1 cellular context compared by ENCODE assay signal in the genomic region with DNA sequence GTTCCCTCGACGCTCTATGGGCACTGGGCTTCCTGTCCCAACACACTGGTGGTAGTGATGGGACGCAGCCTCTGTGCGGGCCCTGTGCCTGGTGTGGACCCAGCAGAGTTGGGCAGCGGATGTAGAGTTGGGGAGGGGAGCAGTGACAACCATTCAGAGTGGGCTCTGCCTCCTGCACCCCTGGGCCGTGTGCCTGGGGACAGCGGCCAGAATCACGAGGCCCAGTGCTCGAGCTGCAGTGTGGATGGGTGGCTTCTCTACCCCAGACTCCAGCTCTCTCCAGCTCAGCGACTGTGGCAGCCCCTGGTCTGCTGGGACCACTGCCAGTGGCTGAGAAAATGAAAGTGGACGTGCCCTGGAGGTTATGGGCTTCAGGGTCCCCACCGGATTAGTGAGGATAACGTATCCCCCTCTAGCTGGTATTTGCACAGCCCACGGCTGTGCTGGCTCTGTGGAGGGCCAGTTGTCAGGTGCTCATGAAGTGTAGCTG.
TF ChIP-seq lines count a peak whose summit lies in the region.

No MANE protein-coding gene starts in this region.

TF ChIP-seq in H1, 55 proteins besides CTCF, POLR2A, EP300 and RAD21:
- TF ChIP-seq SIN3A (conservative IDR thresholded peaks at IDR 0.05 in 1 of 2, IDR thresholded peaks at IDR 0.05 in 1 of 2; ENCODE audit: low read depth in 1 of 2, low read length in 2 of 2) (no peak), SAP30 (IDR thresholded peaks at IDR 0.05; ENCODE audit: insufficient read depth, insufficient replicate concordance, low read length) (no peak), EZH2 (IDR thresholded peaks at IDR 0.05; ENCODE audit: low read depth, low read length, severe bottlenecking) (no peak), TEAD4 (IDR thresholded peaks at IDR 0.05; ENCODE audit: low read depth, low read length) (no peak), CREB1 (IDR thresholded peaks at IDR 0.05) (no peak), NRF1 (IDR thresholded peaks at IDR 0.05; ENCODE audit: low read depth, low read length) (no peak), RFX5 (IDR thresholded peaks at IDR 0.05; ENCODE audit: borderline replicate concordance, low read depth, low read length) (no peak), RXRA (IDR thresholded peaks at IDR 0.05; ENCODE audit: insufficient read depth, low read depth, low read length) (no peak), BRCA1 (IDR thresholded peaks at IDR 0.05; ENCODE audit: low read depth, low read length) (no peak), HDAC2 (IDR thresholded peaks at IDR 0.05; ENCODE audit: borderline replicate concordance in 1 of 2, low read depth in 2 of 2, low read length in 2 of 2) (no peak)
- TF ChIP-seq, protein P1, sequence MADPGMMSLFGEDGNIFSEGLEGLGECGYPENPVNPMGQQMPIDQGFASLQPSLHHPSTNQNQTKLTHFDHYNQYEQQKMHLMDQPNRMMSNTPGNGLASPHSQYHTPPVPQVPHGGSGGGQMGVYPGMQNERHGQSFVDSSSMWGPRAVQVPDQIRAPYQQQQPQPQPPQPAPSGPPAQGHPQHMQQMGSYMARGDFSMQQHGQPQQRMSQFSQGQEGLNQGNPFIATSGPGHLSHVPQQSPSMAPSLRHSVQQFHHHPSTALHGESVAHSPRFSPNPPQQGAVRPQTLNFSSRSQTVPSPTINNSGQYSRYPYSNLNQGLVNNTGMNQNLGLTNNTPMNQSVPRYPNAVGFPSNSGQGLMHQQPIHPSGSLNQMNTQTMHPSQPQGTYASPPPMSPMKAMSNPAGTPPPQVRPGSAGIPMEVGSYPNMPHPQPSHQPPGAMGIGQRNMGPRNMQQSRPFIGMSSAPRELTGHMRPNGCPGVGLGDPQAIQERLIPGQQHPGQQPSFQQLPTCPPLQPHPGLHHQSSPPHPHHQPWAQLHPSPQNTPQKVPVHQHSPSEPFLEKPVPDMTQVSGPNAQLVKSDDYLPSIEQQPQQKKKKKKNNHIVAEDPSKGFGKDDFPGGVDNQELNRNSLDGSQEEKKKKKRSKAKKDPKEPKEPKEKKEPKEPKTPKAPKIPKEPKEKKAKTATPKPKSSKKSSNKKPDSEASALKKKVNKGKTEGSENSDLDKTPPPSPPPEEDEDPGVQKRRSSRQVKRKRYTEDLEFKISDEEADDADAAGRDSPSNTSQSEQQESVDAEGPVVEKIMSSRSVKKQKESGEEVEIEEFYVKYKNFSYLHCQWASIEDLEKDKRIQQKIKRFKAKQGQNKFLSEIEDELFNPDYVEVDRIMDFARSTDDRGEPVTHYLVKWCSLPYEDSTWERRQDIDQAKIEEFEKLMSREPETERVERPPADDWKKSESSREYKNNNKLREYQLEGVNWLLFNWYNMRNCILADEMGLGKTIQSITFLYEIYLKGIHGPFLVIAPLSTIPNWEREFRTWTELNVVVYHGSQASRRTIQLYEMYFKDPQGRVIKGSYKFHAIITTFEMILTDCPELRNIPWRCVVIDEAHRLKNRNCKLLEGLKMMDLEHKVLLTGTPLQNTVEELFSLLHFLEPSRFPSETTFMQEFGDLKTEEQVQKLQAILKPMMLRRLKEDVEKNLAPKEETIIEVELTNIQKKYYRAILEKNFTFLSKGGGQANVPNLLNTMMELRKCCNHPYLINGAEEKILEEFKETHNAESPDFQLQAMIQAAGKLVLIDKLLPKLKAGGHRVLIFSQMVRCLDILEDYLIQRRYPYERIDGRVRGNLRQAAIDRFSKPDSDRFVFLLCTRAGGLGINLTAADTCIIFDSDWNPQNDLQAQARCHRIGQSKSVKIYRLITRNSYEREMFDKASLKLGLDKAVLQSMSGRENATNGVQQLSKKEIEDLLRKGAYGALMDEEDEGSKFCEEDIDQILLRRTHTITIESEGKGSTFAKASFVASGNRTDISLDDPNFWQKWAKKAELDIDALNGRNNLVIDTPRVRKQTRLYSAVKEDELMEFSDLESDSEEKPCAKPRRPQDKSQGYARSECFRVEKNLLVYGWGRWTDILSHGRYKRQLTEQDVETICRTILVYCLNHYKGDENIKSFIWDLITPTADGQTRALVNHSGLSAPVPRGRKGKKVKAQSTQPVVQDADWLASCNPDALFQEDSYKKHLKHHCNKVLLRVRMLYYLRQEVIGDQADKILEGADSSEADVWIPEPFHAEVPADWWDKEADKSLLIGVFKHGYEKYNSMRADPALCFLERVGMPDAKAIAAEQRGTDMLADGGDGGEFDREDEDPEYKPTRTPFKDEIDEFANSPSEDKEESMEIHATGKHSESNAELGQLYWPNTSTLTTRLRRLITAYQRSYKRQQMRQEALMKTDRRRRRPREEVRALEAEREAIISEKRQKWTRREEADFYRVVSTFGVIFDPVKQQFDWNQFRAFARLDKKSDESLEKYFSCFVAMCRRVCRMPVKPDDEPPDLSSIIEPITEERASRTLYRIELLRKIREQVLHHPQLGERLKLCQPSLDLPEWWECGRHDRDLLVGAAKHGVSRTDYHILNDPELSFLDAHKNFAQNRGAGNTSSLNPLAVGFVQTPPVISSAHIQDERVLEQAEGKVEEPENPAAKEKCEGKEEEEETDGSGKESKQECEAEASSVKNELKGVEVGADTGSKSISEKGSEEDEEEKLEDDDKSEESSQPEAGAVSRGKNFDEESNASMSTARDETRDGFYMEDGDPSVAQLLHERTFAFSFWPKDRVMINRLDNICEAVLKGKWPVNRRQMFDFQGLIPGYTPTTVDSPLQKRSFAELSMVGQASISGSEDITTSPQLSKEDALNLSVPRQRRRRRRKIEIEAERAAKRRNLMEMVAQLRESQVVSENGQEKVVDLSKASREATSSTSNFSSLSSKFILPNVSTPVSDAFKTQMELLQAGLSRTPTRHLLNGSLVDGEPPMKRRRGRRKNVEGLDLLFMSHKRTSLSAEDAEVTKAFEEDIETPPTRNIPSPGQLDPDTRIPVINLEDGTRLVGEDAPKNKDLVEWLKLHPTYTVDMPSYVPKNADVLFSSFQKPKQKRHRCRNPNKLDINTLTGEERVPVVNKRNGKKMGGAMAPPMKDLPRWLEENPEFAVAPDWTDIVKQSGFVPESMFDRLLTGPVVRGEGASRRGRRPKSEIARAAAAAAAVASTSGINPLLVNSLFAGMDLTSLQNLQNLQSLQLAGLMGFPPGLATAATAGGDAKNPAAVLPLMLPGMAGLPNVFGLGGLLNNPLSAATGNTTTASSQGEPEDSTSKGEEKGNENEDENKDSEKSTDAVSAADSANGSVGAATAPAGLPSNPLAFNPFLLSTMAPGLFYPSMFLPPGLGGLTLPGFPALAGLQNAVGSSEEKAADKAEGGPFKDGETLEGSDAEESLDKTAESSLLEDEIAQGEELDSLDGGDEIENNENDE (IDR thresholded peaks at IDR 0.05; ENCODE audit: insufficient replicate concordance, low read length), result no peak
